ENCODE assay signal across 19 cellular contexts in the genomic region with DNA sequence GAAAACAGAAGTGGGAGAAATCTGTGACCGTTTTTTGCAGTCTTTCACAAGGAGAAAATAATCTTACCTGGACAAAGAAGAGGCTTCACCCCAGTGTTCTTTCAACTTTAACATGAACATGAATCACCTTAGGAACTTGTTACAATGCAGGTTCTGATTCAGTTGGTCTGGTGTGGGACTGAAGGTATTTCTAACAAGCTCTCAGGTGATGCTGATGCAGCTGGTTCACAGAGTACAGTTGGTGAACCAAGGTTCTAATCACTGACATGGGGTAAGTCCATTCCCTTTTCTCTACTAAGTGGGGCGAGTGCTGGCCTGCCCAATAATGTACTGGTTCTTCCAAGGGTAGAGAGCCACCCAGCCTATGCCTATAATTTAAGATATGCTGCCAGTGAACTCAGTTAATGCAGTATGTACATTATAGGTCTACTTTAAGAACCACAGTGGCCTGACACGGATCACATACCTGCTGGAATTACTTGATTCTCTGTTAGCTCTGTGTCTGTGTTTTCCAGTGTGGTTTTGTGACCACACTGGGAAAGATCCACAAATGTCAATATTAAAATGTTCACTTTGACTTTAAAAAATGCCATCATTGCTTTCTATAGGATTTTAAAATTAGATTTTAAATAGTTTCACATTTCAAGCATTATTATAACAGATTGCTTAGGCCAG.
"Had no signal": no experiment of that assay in that cellular context is flagged by ENCODE, and none has a peak within 500 bp of the region (broad histone marks: within the 10 kb centered on the region; RNA-seq: fewer than 3 reads in every experiment).

No MANE protein-coding gene starts in this region.

- H3K4me3 ChIP-seq: left lung, mucosa of descending colon, neural progenitor cell, prostate gland, skin epidermis, upper lobe of left lung had no signal

- ATAC-seq: activated CD8-positive, alpha-beta T cell treated with anti-CD3 and anti-CD28 coated beads, Interleukin-2, amount 10 ng/mL, durations not matched to agents 7 days and 5 days; naive thymus-derived CD4-positive, alpha-beta T cell; stimulated activated naive CD8-positive, alpha-beta T cell treated with anti-CD3 and anti-CD28 coated beads, Interleukin-15, amount 100 ng/mL, for 72 hours had no signal

- H3K4me2 ChIP-seq: neural progenitor cell had no signal

- H3K36me3 ChIP-seq: brain microvascular endothelial cell, left lung, neural progenitor cell, prostate gland, upper lobe of left lung had no signal

- H3K36me3 Mint-ChIP-seq: naive thymus-derived CD4-positive, alpha-beta T cell; neural progenitor cell had no signal

- H3K27ac Mint-ChIP-seq: activated CD4-positive, alpha-beta T cell treated with anti-CD3 and anti-CD28 coated beads, Interleukin-2, amount 10 ng/mL, durations not matched to agents 7 days and 5 days; activated CD8-positive, alpha-beta T cell treated with anti-CD3 and anti-CD28 coated beads, Interleukin-2, amount 10 ng/mL, durations not matched to agents 7 days and 5 days; activated naive CD4-positive, alpha-beta T cell treated with anti-CD3 and anti-CD28 coated beads for 36 hours; activated T-cell treated with anti-CD3 and anti-CD28 coated beads, Interleukin-2, amount 50 U/mL, for 24 hours; naive thymus-derived CD4-positive, alpha-beta T cell; neural progenitor cell had no signal

- H3K4me1 Mint-ChIP-seq: activated CD4-positive, alpha-beta T cell treated with anti-CD3 and anti-CD28 coated beads, Interleukin-2, amount 10 ng/mL, durations not matched to agents 7 days and 5 days; naive thymus-derived CD4-positive, alpha-beta T cell; stimulated activated naive CD8-positive, alpha-beta T cell treated with anti-CD3 and anti-CD28 coated beads, Interleukin-15, amount 100 ng/mL, for 72 hours had no signal

- H3K9me3 Mint-ChIP-seq: activated CD4-positive, alpha-beta T cell treated with anti-CD3 and anti-CD28 coated beads, Interleukin-2, amount 10 ng/mL, durations not matched to agents 7 days and 5 days; activated naive CD4-positive, alpha-beta T cell treated with anti-CD3 and anti-CD28 coated beads for 36 hours; activated T-cell treated with anti-CD3 and anti-CD28 coated beads, Interleukin-2, amount 50 U/mL, for 24 hours; naive thymus-derived CD4-positive, alpha-beta T cell; neural progenitor cell; stimulated activated naive CD8-positive, alpha-beta T cell treated with anti-CD3 and anti-CD28 coated beads, Interleukin-15, amount 100 ng/mL, for 72 hours had no signal

- H3K9me3 ChIP-seq: left lung, mucosa of descending colon, prostate gland, upper lobe of left lung had no signal

- DNase-seq: activated CD4-positive, alpha-beta T cell treated with anti-CD3 and anti-CD28 coated beads, Interleukin-2, amount 10 ng/mL, durations not matched to agents 7 days and 5 days; activated CD4-positive, CD25-positive, alpha-beta regulatory T cell; activated CD8-positive, alpha-beta T cell treated with anti-CD3 and anti-CD28 coated beads, Interleukin-2, amount 10 ng/mL, durations not matched to agents 7 days and 5 days; activated naive CD4-positive, alpha-beta T cell treated with anti-CD3 and anti-CD28 coated beads for 36 hours; activated T-cell treated with anti-CD3 and anti-CD28 coated beads, Interleukin-2, amount 50 U/mL, for 24 hours; cortex of kidney; hippocampal formation; naive thymus-derived CD4-positive, alpha-beta T cell; stimulated activated CD4-positive, alpha-beta T cell treated with anti-CD3 and anti-CD28 coated beads, Interleukin-15, amount 100 ng/mL, for 24 hours; stimulated activated CD4-positive, alpha-beta T cell treated with anti-CD3 and anti-CD28 coated beads, Interleukin-2, amount 100 ng/mL, for 48 hours; stimulated activated naive CD8-positive, alpha-beta T cell treated with anti-CD3 and anti-CD28 coated beads, Interleukin-15, amount 100 ng/mL, for 72 hours; T1000 had no signal

- H3K27ac ChIP-seq: brain microvascular endothelial cell, left lung, neural progenitor cell, prostate gland, upper lobe of left lung had no signal

- H3K9ac ChIP-seq: neural progenitor cell had no signal

- H3K27me3 ChIP-seq: brain microvascular endothelial cell, left lung, neural progenitor cell, upper lobe of left lung had no signal

- H3K4me1 ChIP-seq: left lung, neural progenitor cell, prostate gland had no signal

- H3K4me3 Mint-ChIP-seq: activated CD4-positive, alpha-beta T cell treated with anti-CD3 and anti-CD28 coated beads, Interleukin-2, amount 10 ng/mL, durations not matched to agents 7 days and 5 days; activated CD8-positive, alpha-beta T cell treated with anti-CD3 and anti-CD28 coated beads, Interleukin-2, amount 10 ng/mL, durations not matched to agents 7 days and 5 days; activated naive CD4-positive, alpha-beta T cell treated with anti-CD3 and anti-CD28 coated beads for 36 hours; activated T-cell treated with anti-CD3 and anti-CD28 coated beads, Interleukin-2, amount 50 U/mL, for 24 hours; naive thymus-derived CD4-positive, alpha-beta T cell; neural progenitor cell; stimulated activated naive CD8-positive, alpha-beta T cell treated with anti-CD3 and anti-CD28 coated beads, Interleukin-15, amount 100 ng/mL, for 72 hours had no signal
